3 cellular contexts compared by ENCODE assay signal in genomic region chr21:15061747-15062146, GRCh38.
A peak's percentile ranks its signal among the peaks of the same experiment; 100 is the strongest.
TF ChIP-seq lines count a peak whose summit lies in the region.

No MANE protein-coding gene starts in this region.

TF ChIP-seq in IMR-90, 13 proteins besides CTCF, POLR2A, EP300 and RAD21 (continued from another document):
- TF ChIP-seq CHD1 (IDR thresholded peaks at IDR 0.05; ENCODE audit: low read depth, low read length) (no peak), USF2 (IDR thresholded peaks at IDR 0.05; ENCODE audit: low read depth, low read length) (no peak), ELK1 (IDR thresholded peaks at IDR 0.05; ENCODE audit: borderline replicate concordance, low read depth, low read length) (no peak)
TF ChIP-seq in IMR-90: peak in this region for 0.

TF ChIP-seq in neural cell, 6 proteins besides CTCF, POLR2A, EP300 and RAD21:
- TF ChIP-seq REST (IDR thresholded peaks at IDR 0.05; ENCODE audit: borderline replicate concordance) (no peak), MXI1 (conservative IDR thresholded peaks at IDR 0.05; ENCODE audit: poor library complexity, severe bottlenecking) (no peak), SMC3 (conservative IDR thresholded peaks at IDR 0.05; ENCODE audit: poor library complexity) (no peak), TAF1 (IDR thresholded peaks at IDR 0.05; ENCODE audit: low read depth) (no peak), EZH2 (IDR thresholded peaks at IDR 0.05; ENCODE audit: borderline replicate concordance, insufficient read depth, low read length, poor library complexity, severe bottlenecking) (no peak), POLR2AphosphoS5 (IDR thresholded peaks at IDR 0.05) (peak; percentile 83)

TF ChIP-seq in HEK293T, 16 proteins besides CTCF, POLR2A, EP300 and RAD21 (continued from another document):
- TF ChIP-seq L3MBTL2 (conservative IDR thresholded peaks at IDR 0.05) = no peak
- TF ChIP-seq NFRKB (IDR thresholded peaks at IDR 0.05) = no peak
- TF ChIP-seq ZNF384 (IDR thresholded peaks at IDR 0.05) = no peak
- TF ChIP-seq LEF1 (IDR thresholded peaks at IDR 0.05; ENCODE audit: borderline replicate concordance) = no peak
